1 cellular context compared by ENCODE assay signal in the genomic region with DNA sequence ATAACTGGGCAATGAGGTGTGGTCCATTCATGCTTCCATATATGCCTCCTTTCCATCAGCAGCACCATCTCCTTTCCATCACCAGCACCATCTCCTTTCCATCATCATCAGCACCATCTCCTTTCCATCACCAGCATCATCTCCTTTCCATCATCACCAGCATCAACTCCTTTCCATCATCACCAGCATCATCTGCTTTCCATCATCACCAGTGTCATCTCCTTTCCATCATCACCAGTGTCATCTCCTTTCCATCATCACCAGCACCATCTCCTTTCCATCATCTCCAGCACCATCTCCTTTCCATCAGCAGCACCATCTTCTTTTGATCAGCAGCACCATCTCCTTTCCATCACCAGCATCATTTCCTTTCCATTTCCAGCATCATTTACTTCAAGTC.
TF ChIP-seq lines count a peak whose summit lies in the region.

No MANE protein-coding gene starts in this region.

TF ChIP-seq in HepG2, 621 proteins besides CTCF, POLR2A, EP300 and RAD21 (continued from another document):
- TF ChIP-seq UBTF (CRISPR knock-in tag; IDR thresholded peaks at IDR 0.05) (no peak), ATF7 (IDR thresholded peaks at IDR 0.05) (0 out of 2 replicates have a peak, but pooled peaks have one; percentile 23), ATF7 (CRISPR knock-in tag; IDR thresholded peaks at IDR 0.05) (no peak), NR2C2 (CRISPR knock-in tag; IDR thresholded peaks at IDR 0.05; ENCODE audit: borderline replicate concordance) (no peak), FOXK2 (IDR thresholded peaks at IDR 0.05) (peak; percentile 37; the same call in 1 of the 2 replicates), SATB2 (CRISPR knock-in tag; IDR thresholded peaks at IDR 0.05) (no peak), HDAC1 (CRISPR knock-in tag; IDR thresholded peaks at IDR 0.05) (no peak), CREB1 (IDR thresholded peaks at IDR 0.05) (peak; percentile 74; the same call in 1 of the 2 replicates), CREB1 (CRISPR knock-in tag; IDR thresholded peaks at IDR 0.05) (no peak), CENPX (CRISPR knock-in tag; IDR thresholded peaks at IDR 0.05) (no peak), WIZ (CRISPR knock-in tag; IDR thresholded peaks at IDR 0.05) (no peak), FOXA1 (IDR thresholded peaks at IDR 0.05) (0 out of 2 replicates have a peak, but pooled peaks have one; percentile 4), FOXA1 (CRISPR knock-in tag; IDR thresholded peaks at IDR 0.05) (no peak), ZNF33A (CRISPR knock-in tag; IDR thresholded peaks at IDR 0.05; ENCODE audit: borderline replicate concordance) (no peak), ZNF468 (CRISPR knock-in tag; IDR thresholded peaks at IDR 0.05) (no peak)
TF ChIP-seq in HepG2: peak in this region for 8.
